15 cellular contexts compared by ENCODE assay signal in the genomic region with DNA sequence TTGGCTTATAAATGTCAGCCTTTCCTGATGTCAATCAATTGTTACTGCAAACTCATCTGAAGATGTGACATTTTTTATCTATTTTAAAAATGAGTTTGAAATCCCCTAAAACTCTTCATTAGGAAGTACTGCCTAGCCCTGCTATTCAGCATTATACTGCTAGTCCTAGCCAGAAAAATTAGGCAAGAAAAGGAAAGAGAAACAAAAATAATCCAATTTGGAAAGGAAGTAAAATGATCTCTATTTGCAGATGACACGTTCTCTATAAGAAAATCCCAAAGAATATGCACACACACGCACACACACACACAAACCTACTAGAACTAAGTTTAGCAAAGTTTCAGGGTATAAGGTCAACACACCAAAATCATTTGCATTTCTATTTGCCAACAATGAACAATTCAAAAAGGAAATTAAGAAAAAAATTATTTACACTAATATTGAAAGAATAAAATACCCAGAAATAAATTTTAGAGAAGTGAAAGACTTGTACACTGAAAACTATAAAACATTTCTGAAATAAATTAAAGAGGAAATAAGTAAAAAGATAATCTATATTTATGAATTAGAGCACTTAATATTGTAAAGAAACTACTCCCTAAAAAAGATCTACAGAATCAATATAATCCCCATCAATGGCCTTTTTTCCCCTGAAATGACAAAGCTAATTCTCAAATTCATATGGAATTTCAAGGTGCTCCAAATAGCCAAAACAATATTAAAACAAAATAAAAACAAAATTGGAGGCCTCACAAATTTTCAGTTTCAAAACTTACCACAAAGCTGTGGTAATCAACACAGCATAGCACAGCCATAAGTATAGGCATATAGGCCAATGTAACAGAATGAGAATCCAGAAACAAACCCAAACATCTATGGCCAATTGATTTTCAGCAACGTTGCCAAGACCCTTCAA.
DNase-seq lines count a peak whose midpoint lies in the region; ATAC-seq and TF ChIP-seq lines count a peak whose summit lies in the region.
"Had no signal": no experiment of that assay in that cellular context is flagged by ENCODE, and none has a peak within 500 bp of the region (broad histone marks: within the 10 kb centered on the region; RNA-seq: fewer than 3 reads in every experiment).

No MANE protein-coding gene starts in this region.

- ATAC-seq in GM19397 (IDR thresholded peaks at IDR 0.05; ENCODE audit: unreplicated experiment), result peak; percentile 58
- ATAC-seq in HG02852 (IDR thresholded peaks at IDR 0.05; ENCODE audit: unreplicated experiment), result peak; percentile 89
- ATAC-seq in HG03457 (IDR thresholded peaks at IDR 0.05; ENCODE audit: unreplicated experiment), result peak; percentile 84
- ATAC-seq in upper lobe of left lung (ENCODE audit: low FRiP score in 2 of 2), result no peak
- ATAC-seq: foreskin keratinocyte had no signal

- peaks cover 30% of the 10 kb centered on the region for H3K4me1 ChIP-seq in DOHH2 (ENCODE audit: control insufficient read depth, low read length)
- H3K4me1 ChIP-seq in tibial nerve, result no peaks in the 10 kb centered on the region
- H3K4me1 ChIP-seq in upper lobe of left lung, result peaks cover 0 to 11% (median 0%) of the 10 kb centered on the region in 4 donors
- no peaks in the 10 kb centered on the region for H3K4me1 ChIP-seq in colonic mucosa
- H3K4me1 ChIP-seq: testis had no signal

- H3K27ac ChIP-seq in DOHH2 (ENCODE audit: low read depth, low read length), result peak overlapping the region; percentile 51
- no peak overlapping the region for H3K27ac ChIP-seq in tibial nerve
- H3K27ac ChIP-seq in upper lobe of left lung, result no peak overlapping the region
- no peak overlapping the region for H3K27ac ChIP-seq in colonic mucosa
- H3K27ac ChIP-seq: dorsolateral prefrontal cortex, foreskin keratinocyte, sigmoid colon, testis had no signal

- no peaks in the 10 kb centered on the region for H3K9me2 ChIP-seq in DOHH2 (replicated peaks; ENCODE audit: control insufficient read depth, low read length)

- DNase-seq in tibial nerve (ENCODE audit: low spot score in 2 of 2), result no peak
- no peak for DNase-seq in SHP77 treated with DMSO at 0.1 percent for 48 hours (lab: John Stamatoyannopoulos, UW)
- DNase-seq in upper lobe of left lung, result no peak
- no peak for DNase-seq in colonic mucosa
- DNase-seq: activated CD8-positive, alpha-beta memory T cell treated with anti-CD3 and anti-CD28 coated beads, Interleukin-2, amount 50 U/mL, for 48 hours; dorsolateral prefrontal cortex; foreskin keratinocyte; naive B cell; sigmoid colon; T-helper 9 cell; testis had no signal

- no peaks in the 10 kb centered on the region for H3K36me3 ChIP-seq in DOHH2 (ENCODE audit: control insufficient read depth, low read length)
- H3K36me3 ChIP-seq in tibial nerve, result no peaks in the 10 kb centered on the region
- no peaks in the 10 kb centered on the region for H3K36me3 ChIP-seq in upper lobe of left lung
- H3K36me3 ChIP-seq in colonic mucosa, result no peaks in the 10 kb centered on the region
- H3K36me3 ChIP-seq: sigmoid colon had no signal

- peak overlapping the region; percentile 31 for H3K4me3 ChIP-seq in DOHH2 (ENCODE audit: low read length)
- H3K4me3 ChIP-seq in tibial nerve, result no peak overlapping the region
- H3K4me3 ChIP-seq in upper lobe of left lung, result no peak overlapping the region
- H3K4me3 ChIP-seq in colonic mucosa, result no peak overlapping the region
- H3K4me3 ChIP-seq: dorsolateral prefrontal cortex, sigmoid colon, testis had no signal

- TF ChIP-seq CTCF in DOHH2 (IDR thresholded peaks at IDR 0.05; ENCODE audit: low read depth, low read length, poor library complexity, severe bottlenecking), result no peak
- TF ChIP-seq CTCF in tibial nerve (IDR thresholded peaks at IDR 0.05), result no peak
- no peak for TF ChIP-seq CTCF in upper lobe of left lung (IDR thresholded peaks at IDR 0.05)
- TF ChIP-seq CTCF in colonic mucosa (IDR thresholded peaks at IDR 0.05), result no peak

- H4K20me1 ChIP-seq in DOHH2 (ENCODE audit: control insufficient read depth, insufficient read depth, low read depth, low read length), result no peaks in the 10 kb centered on the region

- no peaks in the 10 kb centered on the region for H3K27me3 ChIP-seq in DOHH2 (ENCODE audit: control insufficient read depth, low read length)
- no peaks in the 10 kb centered on the region for H3K27me3 ChIP-seq in tibial nerve
- no peaks in the 10 kb centered on the region for H3K27me3 ChIP-seq in upper lobe of left lung
- no peaks in the 10 kb centered on the region for H3K27me3 ChIP-seq in colonic mucosa
- H3K27me3 ChIP-seq: dorsolateral prefrontal cortex, sigmoid colon, testis had no signal

- TF ChIP-seq POLR2A in tibial nerve (IDR thresholded peaks at IDR 0.05) (no peak), upper lobe of left lung (IDR thresholded peaks at IDR 0.05) (no peak)

- H3F3A ChIP-seq in DOHH2 (ENCODE audit: control insufficient read depth, insufficient read depth), result peaks cover 3% of the 10 kb centered on the region; the same call in 1 of the 2 replicates

- intact Hi-C loops in colonic mucosa (cut with DNase I), result no loop called here

- no peaks in the 10 kb centered on the region for H3K9me3 ChIP-seq in DOHH2 (ENCODE audit: control insufficient read depth, insufficient read depth, low read length)
- no peaks in the 10 kb centered on the region for H3K9me3 ChIP-seq in tibial nerve
- no peaks in the 10 kb centered on the region for H3K9me3 ChIP-seq in upper lobe of left lung
- H3K9me3 ChIP-seq in colonic mucosa, result no peaks in the 10 kb centered on the region
- H3K9me3 ChIP-seq: sigmoid colon, testis had no signal

- TF ChIP-seq EP300 in tibial nerve (IDR thresholded peaks at IDR 0.05), result no peak
- TF ChIP-seq EP300 in upper lobe of left lung (IDR thresholded peaks at IDR 0.05), result no peak

- H3K79me2 ChIP-seq in DOHH2 (ENCODE audit: control insufficient read depth, low read length), result no peaks in the 10 kb centered on the region

- H3K4me2 ChIP-seq in DOHH2 (ENCODE audit: low read length), result peak overlapping the region; percentile 57

- WGBS in tibial nerve, 2 donors, result 67 to 81% methylated on average over 3 of the region's 3 CpGs
- WGBS in upper lobe of left lung, 2 donors, result 81 to 87% methylated on average over 3 of the region's 3 CpGs

- no peak overlapping the region for H3K9ac ChIP-seq in colonic mucosa (ENCODE audit: low read depth in 2 of 2, low read length in 2 of 2)

Comparison
In these comparisons a context has a peak if more than half of its experiments do, and no peak if none do; other contexts are left out.
1. ATAC-seq: peak in GM19397 (single experiment), HG02852 (single experiment) and HG03457 (single experiment); none in upper lobe of left lung (0 of 2).